Comparison of ENCODE assay signal across 8 cellular contexts in the genomic region with DNA sequence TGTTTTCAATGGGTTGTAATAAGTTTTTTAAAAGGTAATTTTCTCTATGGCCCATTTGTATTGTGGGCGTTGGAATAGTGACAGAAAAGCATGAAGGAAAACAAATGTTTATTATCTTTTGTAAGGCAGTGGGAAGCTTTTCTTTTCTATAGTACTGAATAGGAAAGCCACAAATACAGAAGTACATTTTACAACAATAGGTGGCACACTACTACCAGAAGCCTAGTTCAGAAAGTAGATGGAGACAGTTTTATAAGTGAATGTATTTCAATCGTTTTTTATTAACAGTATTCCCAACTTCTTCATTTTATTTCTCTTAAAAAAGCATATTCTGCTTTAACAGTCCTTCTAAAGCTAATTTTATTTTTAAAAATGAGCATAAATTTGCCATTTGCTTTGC.
DNase-seq lines count a peak whose midpoint lies in the region; TF ChIP-seq lines count a peak whose summit lies in the region.

No MANE protein-coding gene starts in this region.

- no peaks in the 10 kb centered on the region for H3K36me3 Mint-ChIP-seq in HFFc6 (ENCODE audit: low read depth)
- no peaks in the 10 kb centered on the region for H3K36me3 Mint-ChIP-seq in T-helper 2 cell treated with Interferon-gamma antibody and Interleukin-4, amounts not matched to agents 5 μg/mL and 100 μg/mL, for 36 hours (ENCODE audit: low read depth)

- no peaks in the 10 kb centered on the region for H3K36me3 ChIP-seq in sigmoid colon

- no peak for TF ChIP-seq POLR2A in sigmoid colon (IDR thresholded peaks at IDR 0.05)

- DNase-seq in ACHN (peak; percentile 25), HFFc6 (peak; percentile 33), SW480 (ENCODE audit: low spot score) (peak; percentile 43), iris pigment epithelial cell (ENCODE audit: low read depth) (peak; percentile 58), sigmoid colon (no peak), activated gamma-delta T cell (lab: John Stamatoyannopoulos, UW) (no peak), T1000 (lab: John Stamatoyannopoulos, UW) (no peak)
- no peak for DNase-seq in T-helper 2 cell treated with Interferon-gamma antibody and Interleukin-4, amounts not matched to agents 5 μg/mL and 100 μg/mL, for 36 hours (ENCODE audit: low spot score)

- no peaks in the 10 kb centered on the region for H3K27me3 ChIP-seq in sigmoid colon

- peaks cover 14% of the 10 kb centered on the region for H3K4me1 Mint-ChIP-seq in HFFc6 (ENCODE audit: low read depth)
- no peaks in the 10 kb centered on the region for H3K4me1 Mint-ChIP-seq in T-helper 2 cell treated with Interferon-gamma antibody and Interleukin-4, amounts not matched to agents 5 μg/mL and 100 μg/mL, for 36 hours (ENCODE audit: low read depth)

- H3K27ac Mint-ChIP-seq in HFFc6 = no peak overlapping the region
- H3K27ac Mint-ChIP-seq in T-helper 2 cell treated with Interferon-gamma antibody and Interleukin-4, amounts not matched to agents 5 μg/mL and 100 μg/mL, for 36 hours = no peak overlapping the region

- no peaks in the 10 kb centered on the region for H3K9me3 Mint-ChIP-seq in HFFc6
- H3K9me3 Mint-ChIP-seq in T-helper 2 cell treated with Interferon-gamma antibody and Interleukin-4, amounts not matched to agents 5 μg/mL and 100 μg/mL, for 36 hours = no peaks in the 10 kb centered on the region

- no peak overlapping the region for H3K27ac ChIP-seq in sigmoid colon

- H3K4me3 ChIP-seq in sigmoid colon = no peak overlapping the region

- TF ChIP-seq CTCF in HFFc6 (IDR thresholded peaks at IDR 0.05) (peak; percentile 73), sigmoid colon (IDR thresholded peaks at IDR 0.05) (peak in 1 of 4 experiments; percentile 45)

- no peak for TF ChIP-seq EP300 in sigmoid colon (IDR thresholded peaks at IDR 0.05)

- WGBS in sigmoid colon, 2 donors = 4 to 5% methylated on average over 2 of the region's 2 CpGs

- intact Hi-C loops in sigmoid colon (cut with DNase I) = loop anchor here (5.0 kb wide), 1 partner anchor 296 kb away; a partner anchor contains a TSS

- H3K9me3 ChIP-seq in sigmoid colon = no peaks in the 10 kb centered on the region

- in situ Hi-C loops in ACHN (cut with HindIII; ENCODE audit: low pct_ligation_motif_present, low pct_unique_long_range_greater_than_20kb, low sequenced_read_pairs) = no loop called here

- H3K4me3 Mint-ChIP-seq in HFFc6 = no peak overlapping the region
- H3K4me3 Mint-ChIP-seq in T-helper 2 cell treated with Interferon-gamma antibody and Interleukin-4, amounts not matched to agents 5 μg/mL and 100 μg/mL, for 36 hours = no peak overlapping the region

- H3K4me1 ChIP-seq in sigmoid colon = peaks cover 0 to 35% (median 24%) of the 10 kb centered on the region in 4 donors

- no peaks in the 10 kb centered on the region for H3K27me3 Mint-ChIP-seq in HFFc6 (ENCODE audit: insufficient read depth)
- H3K27me3 Mint-ChIP-seq in T-helper 2 cell treated with Interferon-gamma antibody and Interleukin-4, amounts not matched to agents 5 μg/mL and 100 μg/mL, for 36 hours (ENCODE audit: low read depth) = peaks cover 2% of the 10 kb centered on the region

Comparison
In these comparisons a context has a peak if more than half of its experiments do, and no peak if none do; other contexts are left out.
1. DNase-seq: peak in ACHN (single experiment), HFFc6 (single experiment), SW480 (single experiment) and iris pigment epithelial cell (single experiment); none in sigmoid colon (single experiment), activated gamma-delta T cell (single experiment), T1000 (single experiment) and T-helper 2 cell treated with Interferon-gamma antibody and Interleukin-4, amounts not matched to agents 5 μg/mL and 100 μg/mL, for 36 hours (single experiment).